In genomic region chr3:194886836-194887235, GRCh38 we compare ENCODE assay signal across 21 cellular contexts.
A peak's percentile ranks its signal among the peaks of the same experiment; 100 is the strongest.
DNase-seq lines count a peak whose midpoint lies in the region; ATAC-seq and TF ChIP-seq lines count a peak whose summit lies in the region.
"Had no signal": no experiment of that assay in that cellular context is flagged by ENCODE, and none has a peak within 500 bp of the region (broad histone marks: within the 10 kb centered on the region; RNA-seq: fewer than 3 reads in every experiment).

No MANE protein-coding gene starts in this region.

- no peak for ATAC-seq in stimulated activated naive CD8-positive, alpha-beta T cell treated with anti-CD3 and anti-CD28 coated beads, Interleukin-15, Interleukin-2, amounts not matched to agents 100 U/mL and 50 U/mL, for 24 hours
- ATAC-seq in left ventricle myocardium superior, result no peak
- ATAC-seq: A549, GM23338 had no signal

- DNase-seq in activated CD8-positive, alpha-beta memory T cell treated with anti-CD3 and anti-CD28 coated beads for 24 hours, result peak; percentile 4
- DNase-seq in activated CD8-positive, alpha-beta memory T cell treated with anti-CD3 and anti-CD28 coated beads, Interleukin-2, amount 50 U/mL, for 4 hours, result no peak
- peak; percentile 29 for DNase-seq in islet precursor cell
- DNase-seq in type B pancreatic cell (ENCODE audit: extremely low spot score, unreplicated experiment), result peak; percentile 18
- DNase-seq in stimulated activated naive CD8-positive, alpha-beta T cell treated with anti-CD3 and anti-CD28 coated beads, Interleukin-15, Interleukin-2, amounts not matched to agents 100 U/mL and 50 U/mL, for 24 hours, result no peak
- no peak for DNase-seq in CD1c-positive myeloid dendritic cell (ENCODE audit: extremely low spot score)
- no peak for DNase-seq in left ventricle myocardium superior
- DNase-seq: 8988T; ACHN; AML-193; BE2C; Calu3; CD4-positive, alpha-beta memory T cell; COR-L47; DMS53; DMS79 treated with DMSO at 0.1 percent for 48 hours; GF-D8; HFFc6 had no signal

- H3K36me3 Mint-ChIP-seq in type B pancreatic cell, result no peaks in the 10 kb centered on the region

- no peak overlapping the region for H3K4me3 Mint-ChIP-seq in type B pancreatic cell
- H3K4me3 Mint-ChIP-seq: CD14-positive monocyte; CD4-positive, alpha-beta memory T cell; GM23338; HFFc6 had no signal

- H3K9me3 Mint-ChIP-seq in type B pancreatic cell, result peaks cover 12% of the 10 kb centered on the region

- intact Hi-C loops in left ventricle myocardium superior (cut with micrococcal nuclease), result no loop called here

- TF ChIP-seq CTCF in type B pancreatic cell (conservative IDR thresholded peaks at IDR 0.05), result no peak

- H3K27me3 Mint-ChIP-seq in type B pancreatic cell, result no peaks in the 10 kb centered on the region

- H3K27ac Mint-ChIP-seq in type B pancreatic cell, result no peak overlapping the region
- H3K27ac Mint-ChIP-seq: CD14-positive monocyte; CD4-positive, alpha-beta memory T cell; GM23338; HFFc6 had no signal

- H3K4me1 Mint-ChIP-seq in type B pancreatic cell (ENCODE audit: unreplicated experiment), result no peaks in the 10 kb centered on the region
- H3K4me1 Mint-ChIP-seq: CD4-positive, alpha-beta memory T cell; GM23338 had no signal

Comparison
In these comparisons a context has a peak if more than half of its experiments do, and no peak if none do; other contexts are left out.
1. DNase-seq: peak in activated CD8-positive, alpha-beta memory T cell treated with anti-CD3 and anti-CD28 coated beads for 24 hours (single experiment), islet precursor cell (single experiment) and type B pancreatic cell (single experiment); none in activated CD8-positive, alpha-beta memory T cell treated with anti-CD3 and anti-CD28 coated beads, Interleukin-2, amount 50 U/mL, for 4 hours (single experiment), stimulated activated naive CD8-positive, alpha-beta T cell treated with anti-CD3 and anti-CD28 coated beads, Interleukin-15, Interleukin-2, amounts not matched to agents 100 U/mL and 50 U/mL, for 24 hours (single experiment), CD1c-positive myeloid dendritic cell (single experiment) and left ventricle myocardium superior (single experiment).